In the genomic region with DNA sequence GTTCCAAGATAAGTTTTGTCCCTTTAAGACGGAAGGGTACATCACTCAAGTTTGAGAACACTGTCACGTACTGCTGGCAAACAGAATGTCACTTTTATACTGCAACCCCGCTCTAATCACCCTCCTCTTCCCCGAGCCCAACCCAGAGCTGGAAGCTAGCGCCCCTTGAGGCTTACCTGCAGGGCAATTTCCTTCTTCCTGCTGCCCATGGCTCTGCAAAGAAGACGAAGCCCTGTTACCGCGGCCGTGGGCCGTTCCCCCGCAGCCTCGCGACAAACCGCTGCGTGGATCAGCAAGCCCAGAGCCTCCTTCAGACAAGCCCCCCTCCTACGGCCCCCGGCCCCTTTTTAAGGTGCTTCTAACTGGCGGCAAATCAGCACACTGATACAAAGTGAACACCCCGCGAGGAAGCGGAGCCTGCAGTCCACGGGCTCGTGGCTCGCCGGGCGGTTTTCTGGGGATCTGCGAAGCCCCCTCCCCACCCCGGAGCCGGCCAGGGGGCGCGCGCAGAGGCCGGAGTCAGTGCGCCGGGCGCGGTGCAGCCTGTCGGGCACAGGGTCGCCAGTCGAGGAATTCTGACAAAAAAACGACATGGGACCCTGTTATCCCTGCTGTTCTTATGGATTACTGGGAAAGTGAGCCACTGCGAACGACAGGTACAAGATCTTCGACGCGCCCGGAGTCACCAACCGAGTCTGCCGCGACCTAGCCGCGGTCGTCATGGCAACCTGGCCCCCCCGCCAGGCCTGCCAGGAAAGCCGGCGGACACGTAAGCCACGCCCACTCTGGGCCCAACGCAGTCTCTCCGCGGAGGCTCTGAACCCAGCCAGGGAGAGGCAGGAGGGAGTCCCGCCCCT, we compare ENCODE assay signal across 8 cellular contexts. TPM values are rescaled to one million over a fixed set of nuclear protein-coding genes. Genes with fewer than 3 reads are reported as not detected.
A peak's percentile ranks its signal among the peaks of the same experiment; 100 is the strongest.
DNase-seq lines count a peak whose midpoint lies in the region; ATAC-seq, FAIRE-seq and TF ChIP-seq lines count a peak whose summit lies in the region.

A gene with protein sequence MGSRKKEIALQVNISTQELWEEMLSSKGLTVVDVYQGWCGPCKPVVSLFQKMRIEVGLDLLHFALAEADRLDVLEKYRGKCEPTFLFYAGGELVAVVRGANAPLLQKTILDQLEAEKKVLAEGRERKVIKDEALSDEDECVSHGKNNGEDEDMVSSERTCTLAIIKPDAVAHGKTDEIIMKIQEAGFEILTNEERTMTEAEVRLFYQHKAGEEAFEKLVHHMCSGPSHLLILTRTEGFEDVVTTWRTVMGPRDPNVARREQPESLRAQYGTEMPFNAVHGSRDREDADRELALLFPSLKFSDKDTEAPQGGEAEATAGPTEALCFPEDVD (minus strand): TSS at position 725 of the 857 bp plus-strand sequence. CDS start 516 bp downstream, at position 209.

- peaks cover 37% of the 10 kb centered on the region for H3K4me1 Mint-ChIP-seq in CD4-positive, alpha-beta T cell (ENCODE audit: low read depth)

- dilution Hi-C loops in endothelial cell of umbilical vein (cut with MboI; ENCODE audit: extremely low pct_ligation_motif_present, low sequenced_read_pairs): no loop called here

- H3K9ac ChIP-seq in HUES48 (ENCODE audit: low read depth, low read length) (no peak within 1 kb of the TSS), NT2/D1 (ENCODE audit: insufficient read length, low read depth) (peak within 1 kb of the TSS; percentile 79), endothelial cell of umbilical vein (replicated peaks; ENCODE audit: extremely low read depth, insufficient read depth, low read length) (no peak within 1 kb of the TSS)

- 1 to 2% methylated on average over 44 of the region's 62 CpGs for WGBS in mesodermal cell (ENCODE audit: insufficient coverage in 2 of 2), 2 experiments

- no peaks in the 10 kb centered on the region for H3K27me3 Mint-ChIP-seq in CD4-positive, alpha-beta T cell

- peak within 1 kb of the TSS; percentile 75 for H3K4me2 ChIP-seq in endothelial cell of umbilical vein (ENCODE audit: insufficient read depth, low read length)

- TF ChIP-seq POLR2A in endothelial cell of umbilical vein (IDR thresholded peaks at IDR 0.05; ENCODE audit: low read depth, low read length): no peak

- H4K20me1 ChIP-seq in endothelial cell of umbilical vein (replicated peaks; ENCODE audit: control insufficient read depth, extremely low read depth, insufficient read depth, low read length): no peaks in the 10 kb centered on the region

- intact Hi-C loops in CD4-positive, alpha-beta T cell (cut with DNase I, micrococcal nuclease): loop anchor here (2.0 to 10.0 kb wide), 5 partner anchors 62 to 1345 kb away; a partner anchor contains a TSS
- intact Hi-C loops in endothelial cell of umbilical vein (cut with micrococcal nuclease): loop anchor here (1.0 kb wide), 1 partner anchor 142 kb away; a partner anchor contains a TSS

- ATAC-seq in CD4-positive, alpha-beta T cell (ENCODE audit: poor library complexity): peak; percentile 85
- ATAC-seq in GM21367 (IDR thresholded peaks at IDR 0.05; ENCODE audit: unreplicated experiment): peak; percentile 82

- CTCF ChIA-PET in CD4-positive, alpha-beta T cell (lab: Charles Lee): interaction anchor here (0.7 to 1.6 kb wide), 4 partner anchors 9 to 586 kb away, joined by 3 to 4 read pairs (median 3); a partner anchor contains a TSS
- CTCF ChIA-PET in endothelial cell of umbilical vein (lab: Charles Lee): interaction anchor here (0.9 to 1.6 kb wide), 5 partner anchors 15 to 782 kb away, joined by 3 to 5 read pairs (median 4); no protein-coding TSS in a partner anchor

- no peaks in the 10 kb centered on the region for H3K36me3 ChIP-seq in HUES48 (ENCODE audit: control insufficient read depth, insufficient read depth, low read length)
- no peaks in the 10 kb centered on the region for H3K36me3 ChIP-seq in NT2/D1 (ENCODE audit: insufficient read depth, insufficient read length, low read length)
- no peaks in the 10 kb centered on the region for H3K36me3 ChIP-seq in endothelial cell of umbilical vein (ENCODE audit: control insufficient read depth in 2 of 2, extremely low read depth in 1 of 2, insufficient read depth in 2 of 2, low read length in 2 of 2)
- H3K36me3 ChIP-seq in mesodermal cell (ENCODE audit: control insufficient read depth, insufficient read depth, low read length): no peaks in the 10 kb centered on the region

- FAIRE-seq in endothelial cell of umbilical vein (lab: Jason Lieb, UNC): peak; percentile 76

- H3K9me3 Mint-ChIP-seq in CD4-positive, alpha-beta T cell: no peaks in the 10 kb centered on the region

- H3K27ac ChIP-seq in CD4-positive, alpha-beta T cell (ENCODE audit: low read depth, low read length): peak within 1 kb of the TSS; percentile 81
- H3K27ac ChIP-seq in HUES48 (ENCODE audit: low read depth, low read length): no peak within 1 kb of the TSS
- no peak within 1 kb of the TSS for H3K27ac ChIP-seq in endothelial cell of umbilical vein (ENCODE audit: insufficient read depth, low read depth, low read length)
- no peak within 1 kb of the TSS for H3K27ac ChIP-seq in mesodermal cell (ENCODE audit: low read depth, low read length, severe bottlenecking)

- H3K4me1 ChIP-seq in HUES48 (ENCODE audit: control insufficient read depth, insufficient read depth, low read length) (peaks cover 11% of the 10 kb centered on the region), NT2/D1 (ENCODE audit: insufficient read depth, insufficient read length) (peaks cover 2% of the 10 kb centered on the region), endothelial cell of umbilical vein (ENCODE audit: control insufficient read depth, extremely low read depth, insufficient read depth, low read length) (peaks cover 20% of the 10 kb centered on the region), mesodermal cell (ENCODE audit: control insufficient read depth, insufficient read depth, low read length, poor library complexity, severe bottlenecking) (peaks cover 6% of the 10 kb centered on the region)

- H3K4me3 Mint-ChIP-seq in CD4-positive, alpha-beta T cell: peak within 1 kb of the TSS; percentile 98

- peak; percentile 80 to 92 (median 88) for DNase-seq in CD4-positive, alpha-beta T cell
- DNase-seq in NT2/D1 (ENCODE audit: low read depth, low spot score) (peak; percentile 95), endothelial cell of umbilical vein (ENCODE audit: low read depth, low spot score) (peak; percentile 88)
- DNase-seq in activated CD8-positive, alpha-beta memory T cell treated with anti-CD3 and anti-CD28 coated beads, Interleukin-2, amount 50 U/mL, for 4 hours: peak; percentile 94
- DNase-seq in stimulated activated CD8-positive, alpha-beta memory T cell treated with anti-CD3 and anti-CD28 coated beads, Interleukin-15, amount 100 ng/mL, for 24 hours (ENCODE audit: low read depth): peak; percentile 68

- no TSS peak for BruUV-seq in endothelial cell of umbilical vein (replicated peaks; lab: Mats Ljungman, UMichigan)

- H3K79me2 ChIP-seq in endothelial cell of umbilical vein (ENCODE audit: control insufficient read depth, insufficient read depth, low read length): no peaks in the 10 kb centered on the region

- H3K9me1 ChIP-seq in endothelial cell of umbilical vein (replicated peaks; ENCODE audit: control insufficient read depth, extremely low read depth, insufficient read depth, low read length): no peaks in the 10 kb centered on the region

- H3K36me3 Mint-ChIP-seq in CD4-positive, alpha-beta T cell (ENCODE audit: low read depth): peaks cover 3% of the 10 kb centered on the region

- peak within 1 kb of the TSS; percentile 88 for H3K27ac Mint-ChIP-seq in CD4-positive, alpha-beta T cell

- peak within 1 kb of the TSS; percentile 90 for H2AFZ ChIP-seq in endothelial cell of umbilical vein (ENCODE audit: low read depth, low read length)

- POLR2A ChIA-PET in CD4-positive, alpha-beta T cell (lab: Charles Lee): interaction anchor here (0.5 to 1.3 kb wide), 4 partner anchors 107 to 224 kb away, joined by 3 read pairs; a partner anchor contains a TSS
- POLR2A ChIA-PET in endothelial cell of umbilical vein (lab: Charles Lee): no interaction called here

- TF ChIP-seq CTCF in CD4-positive, alpha-beta T cell (IDR thresholded peaks at IDR 0.05): peak; percentile 71
- TF ChIP-seq CTCF in endothelial cell of umbilical vein (IDR thresholded peaks at IDR 0.05; ENCODE audit: extremely low read depth in 1 of 2, insufficient read depth in 1 of 2, low read depth in 1 of 2, low read length in 2 of 2): peak; percentile 54 to 69

- H3K27me3 ChIP-seq in CD4-positive, alpha-beta T cell (ENCODE audit: control insufficient read depth, insufficient read depth, low read length): no peaks in the 10 kb centered on the region
- H3K27me3 ChIP-seq in HUES48 (ENCODE audit: control insufficient read depth, insufficient read depth, low read length) (peaks cover 7% of the 10 kb centered on the region; the same call in 1 of the 2 replicates), NT2/D1 (ENCODE audit: insufficient read depth, insufficient read length) (peaks cover 3% of the 10 kb centered on the region), endothelial cell of umbilical vein (ENCODE audit: control insufficient read depth in 2 of 2, insufficient read depth in 2 of 2, low read length in 2 of 2) (peaks cover 2 to 3% of the 10 kb centered on the region in 2 experiments)

- H3K4me3 ChIP-seq in HUES48 (ENCODE audit: low read depth, low read length) (peak within 1 kb of the TSS; percentile 72), NT2/D1 (ENCODE audit: insufficient read length, low read depth) (peak within 1 kb of the TSS; percentile 64), endothelial cell of umbilical vein (replicated peaks in 1 of 3; ENCODE audit: insufficient read depth in 1 of 3, low read depth in 1 of 3, low read length in 3 of 3) (peak within 1 kb of the TSS; percentile 32 to 53 (median 52)), mesodermal cell (ENCODE audit: extremely low read depth, insufficient read depth, low read length, poor library complexity, severe bottlenecking) (peak within 1 kb of the TSS; percentile 72)

- no peaks in the 10 kb centered on the region for H3K9me3 ChIP-seq in CD4-positive, alpha-beta T cell (ENCODE audit: control insufficient read depth, low read length)
- H3K9me3 ChIP-seq in HUES48 (ENCODE audit: control insufficient read depth, insufficient read depth, low read length) (no peaks in the 10 kb centered on the region), NT2/D1 (ENCODE audit: insufficient read depth, low read length) (no peaks in the 10 kb centered on the region), endothelial cell of umbilical vein (replicated peaks; ENCODE audit: control insufficient read depth, insufficient read depth, low read length) (no peaks in the 10 kb centered on the region), mesodermal cell (ENCODE audit: control insufficient read depth, low read length) (no peaks in the 10 kb centered on the region)

RNA-seq across cellular contexts. Expression of the gene that starts here (rescaled TPM):
- under 1 TPM in 1 of 2 experiments, not detected in 1; 0.80 TPM for total RNA-seq in CD4-positive, alpha-beta T cell
- not detected in 2 replicates for total RNA-seq in endothelial cell of umbilical vein
- 0.08 TPM in 1 of 2 replicates, not detected in the other for polyA plus RNA-seq in endothelial cell of umbilical vein
- 0.08 TPM in 1 of 2 replicates, not detected in the other for polyA plus RNA-seq in endothelial cell of umbilical vein (2011; cell fraction: cytosol; rRNA removed)
- polyA plus RNA-seq in endothelial cell of umbilical vein (2011; cell fraction: nucleus; rRNA removed): 0.34 and 0.41 TPM in 2 replicates
- 0.20 and 0.56 TPM in 2 replicates for polyA plus RNA-seq in endothelial cell of umbilical vein (2012)
- polyA minus RNA-seq in endothelial cell of umbilical vein: not detected in 2 replicates
- not detected for polyA minus RNA-seq in endothelial cell of umbilical vein (2011; cell fraction: cytosol; rRNA and poly(A)+ RNA removed)
- 0.53 TPM in 1 of 2 replicates, not detected in the other for polyA minus RNA-seq in endothelial cell of umbilical vein (2011; cell fraction: nucleus; rRNA and poly(A)+ RNA removed)
- 0.44 TPM for polyA plus RNA-seq in mesodermal cell (2013, experiment 1 of 2)
- not detected for polyA plus RNA-seq in mesodermal cell (2013, experiment 2 of 2)

Comparison
In these comparisons a context has a peak if more than half of its experiments do, and no peak if none do; other contexts are left out.
1. Peak in DNase-seq, ATAC-seq and H3K27ac ChIP-seq in CD4-positive, alpha-beta T cell; RNA of the gene not detected or under 1 TPM.
2. Peak in DNase-seq, H3K4me3 ChIP-seq and H3K4me2 ChIP-seq in endothelial cell of umbilical vein; RNA of the gene not detected or under 1 TPM.